1 cellular context compared by ENCODE assay signal in genomic region chr4:117987464-117987863, GRCh38.
TF ChIP-seq lines count a peak whose summit lies in the region.

No MANE protein-coding gene starts in this region.

TF ChIP-seq in H1, 55 proteins besides CTCF, POLR2A, EP300 and RAD21:
- no peak for TF ChIP-seq JUND (IDR thresholded peaks at IDR 0.05; ENCODE audit: low read length)
- no peak for TF ChIP-seq CBX5 (IDR thresholded peaks at IDR 0.05; ENCODE audit: low read depth, low read length)
- TF ChIP-seq HDAC6 (IDR thresholded peaks at IDR 0.05; ENCODE audit: low read depth, low read length), result no peak
- TF ChIP-seq, protein P1, sequence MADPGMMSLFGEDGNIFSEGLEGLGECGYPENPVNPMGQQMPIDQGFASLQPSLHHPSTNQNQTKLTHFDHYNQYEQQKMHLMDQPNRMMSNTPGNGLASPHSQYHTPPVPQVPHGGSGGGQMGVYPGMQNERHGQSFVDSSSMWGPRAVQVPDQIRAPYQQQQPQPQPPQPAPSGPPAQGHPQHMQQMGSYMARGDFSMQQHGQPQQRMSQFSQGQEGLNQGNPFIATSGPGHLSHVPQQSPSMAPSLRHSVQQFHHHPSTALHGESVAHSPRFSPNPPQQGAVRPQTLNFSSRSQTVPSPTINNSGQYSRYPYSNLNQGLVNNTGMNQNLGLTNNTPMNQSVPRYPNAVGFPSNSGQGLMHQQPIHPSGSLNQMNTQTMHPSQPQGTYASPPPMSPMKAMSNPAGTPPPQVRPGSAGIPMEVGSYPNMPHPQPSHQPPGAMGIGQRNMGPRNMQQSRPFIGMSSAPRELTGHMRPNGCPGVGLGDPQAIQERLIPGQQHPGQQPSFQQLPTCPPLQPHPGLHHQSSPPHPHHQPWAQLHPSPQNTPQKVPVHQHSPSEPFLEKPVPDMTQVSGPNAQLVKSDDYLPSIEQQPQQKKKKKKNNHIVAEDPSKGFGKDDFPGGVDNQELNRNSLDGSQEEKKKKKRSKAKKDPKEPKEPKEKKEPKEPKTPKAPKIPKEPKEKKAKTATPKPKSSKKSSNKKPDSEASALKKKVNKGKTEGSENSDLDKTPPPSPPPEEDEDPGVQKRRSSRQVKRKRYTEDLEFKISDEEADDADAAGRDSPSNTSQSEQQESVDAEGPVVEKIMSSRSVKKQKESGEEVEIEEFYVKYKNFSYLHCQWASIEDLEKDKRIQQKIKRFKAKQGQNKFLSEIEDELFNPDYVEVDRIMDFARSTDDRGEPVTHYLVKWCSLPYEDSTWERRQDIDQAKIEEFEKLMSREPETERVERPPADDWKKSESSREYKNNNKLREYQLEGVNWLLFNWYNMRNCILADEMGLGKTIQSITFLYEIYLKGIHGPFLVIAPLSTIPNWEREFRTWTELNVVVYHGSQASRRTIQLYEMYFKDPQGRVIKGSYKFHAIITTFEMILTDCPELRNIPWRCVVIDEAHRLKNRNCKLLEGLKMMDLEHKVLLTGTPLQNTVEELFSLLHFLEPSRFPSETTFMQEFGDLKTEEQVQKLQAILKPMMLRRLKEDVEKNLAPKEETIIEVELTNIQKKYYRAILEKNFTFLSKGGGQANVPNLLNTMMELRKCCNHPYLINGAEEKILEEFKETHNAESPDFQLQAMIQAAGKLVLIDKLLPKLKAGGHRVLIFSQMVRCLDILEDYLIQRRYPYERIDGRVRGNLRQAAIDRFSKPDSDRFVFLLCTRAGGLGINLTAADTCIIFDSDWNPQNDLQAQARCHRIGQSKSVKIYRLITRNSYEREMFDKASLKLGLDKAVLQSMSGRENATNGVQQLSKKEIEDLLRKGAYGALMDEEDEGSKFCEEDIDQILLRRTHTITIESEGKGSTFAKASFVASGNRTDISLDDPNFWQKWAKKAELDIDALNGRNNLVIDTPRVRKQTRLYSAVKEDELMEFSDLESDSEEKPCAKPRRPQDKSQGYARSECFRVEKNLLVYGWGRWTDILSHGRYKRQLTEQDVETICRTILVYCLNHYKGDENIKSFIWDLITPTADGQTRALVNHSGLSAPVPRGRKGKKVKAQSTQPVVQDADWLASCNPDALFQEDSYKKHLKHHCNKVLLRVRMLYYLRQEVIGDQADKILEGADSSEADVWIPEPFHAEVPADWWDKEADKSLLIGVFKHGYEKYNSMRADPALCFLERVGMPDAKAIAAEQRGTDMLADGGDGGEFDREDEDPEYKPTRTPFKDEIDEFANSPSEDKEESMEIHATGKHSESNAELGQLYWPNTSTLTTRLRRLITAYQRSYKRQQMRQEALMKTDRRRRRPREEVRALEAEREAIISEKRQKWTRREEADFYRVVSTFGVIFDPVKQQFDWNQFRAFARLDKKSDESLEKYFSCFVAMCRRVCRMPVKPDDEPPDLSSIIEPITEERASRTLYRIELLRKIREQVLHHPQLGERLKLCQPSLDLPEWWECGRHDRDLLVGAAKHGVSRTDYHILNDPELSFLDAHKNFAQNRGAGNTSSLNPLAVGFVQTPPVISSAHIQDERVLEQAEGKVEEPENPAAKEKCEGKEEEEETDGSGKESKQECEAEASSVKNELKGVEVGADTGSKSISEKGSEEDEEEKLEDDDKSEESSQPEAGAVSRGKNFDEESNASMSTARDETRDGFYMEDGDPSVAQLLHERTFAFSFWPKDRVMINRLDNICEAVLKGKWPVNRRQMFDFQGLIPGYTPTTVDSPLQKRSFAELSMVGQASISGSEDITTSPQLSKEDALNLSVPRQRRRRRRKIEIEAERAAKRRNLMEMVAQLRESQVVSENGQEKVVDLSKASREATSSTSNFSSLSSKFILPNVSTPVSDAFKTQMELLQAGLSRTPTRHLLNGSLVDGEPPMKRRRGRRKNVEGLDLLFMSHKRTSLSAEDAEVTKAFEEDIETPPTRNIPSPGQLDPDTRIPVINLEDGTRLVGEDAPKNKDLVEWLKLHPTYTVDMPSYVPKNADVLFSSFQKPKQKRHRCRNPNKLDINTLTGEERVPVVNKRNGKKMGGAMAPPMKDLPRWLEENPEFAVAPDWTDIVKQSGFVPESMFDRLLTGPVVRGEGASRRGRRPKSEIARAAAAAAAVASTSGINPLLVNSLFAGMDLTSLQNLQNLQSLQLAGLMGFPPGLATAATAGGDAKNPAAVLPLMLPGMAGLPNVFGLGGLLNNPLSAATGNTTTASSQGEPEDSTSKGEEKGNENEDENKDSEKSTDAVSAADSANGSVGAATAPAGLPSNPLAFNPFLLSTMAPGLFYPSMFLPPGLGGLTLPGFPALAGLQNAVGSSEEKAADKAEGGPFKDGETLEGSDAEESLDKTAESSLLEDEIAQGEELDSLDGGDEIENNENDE (IDR thresholded peaks at IDR 0.05; ENCODE audit: insufficient replicate concordance, low read length), result no peak
- no peak for TF ChIP-seq SP2 (IDR thresholded peaks at IDR 0.05; ENCODE audit: low read length)
- TF ChIP-seq CHD1 (IDR thresholded peaks at IDR 0.05; ENCODE audit: low read depth, low read length), result no peak
- TF ChIP-seq SAP30 (IDR thresholded peaks at IDR 0.05; ENCODE audit: insufficient read depth, insufficient replicate concordance, low read length), result no peak
- no peak for TF ChIP-seq EZH2 (IDR thresholded peaks at IDR 0.05; ENCODE audit: low read depth, low read length, severe bottlenecking)
- TF ChIP-seq SUZ12 (IDR thresholded peaks at IDR 0.05; ENCODE audit: low read length), result no peak
- no peak for TF ChIP-seq NANOG (IDR thresholded peaks at IDR 0.05; ENCODE audit: insufficient read depth, low read depth, low read length, poor library complexity, severe bottlenecking)
- no peak for TF ChIP-seq TAF1 (IDR thresholded peaks at IDR 0.05; ENCODE audit: low read depth, low read length)
- no peak for TF ChIP-seq BCL11A (IDR thresholded peaks at IDR 0.05; ENCODE audit: low read depth in 2 of 2, low read length in 2 of 2)
- TF ChIP-seq, protein P2, sequence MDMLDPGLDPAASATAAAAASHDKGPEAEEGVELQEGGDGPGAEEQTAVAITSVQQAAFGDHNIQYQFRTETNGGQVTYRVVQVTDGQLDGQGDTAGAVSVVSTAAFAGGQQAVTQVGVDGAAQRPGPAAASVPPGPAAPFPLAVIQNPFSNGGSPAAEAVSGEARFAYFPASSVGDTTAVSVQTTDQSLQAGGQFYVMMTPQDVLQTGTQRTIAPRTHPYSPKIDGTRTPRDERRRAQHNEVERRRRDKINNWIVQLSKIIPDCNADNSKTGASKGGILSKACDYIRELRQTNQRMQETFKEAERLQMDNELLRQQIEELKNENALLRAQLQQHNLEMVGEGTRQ (IDR thresholded peaks at IDR 0.05; ENCODE audit: low read length), result no peak
